30 cellular contexts compared by ENCODE assay signal in genomic region chr6:165478581-165478980, GRCh38.
"Had no signal": no experiment of that assay in that cellular context is flagged by ENCODE, and none has a peak within 500 bp of the region (broad histone marks: within the 10 kb centered on the region; RNA-seq: fewer than 3 reads in every experiment).

No MANE protein-coding gene starts in this region.

- H3K4me1 Mint-ChIP-seq: naive thymus-derived CD8-positive, alpha-beta T cell; nephron progenitor cell; neural crest cell; stimulated activated effector memory CD8-positive, alpha-beta T cell treated with anti-CD3 and anti-CD28 coated beads, Interleukin-12 subunit alpha, Interleukin-12 subunit beta, amount 100 ng/mL, for 72 hours; stimulated activated naive B cell treated with anti-CD40 and anti-IgM and Interleukin-4, amounts not matched to agents 10 μg/mL and 1 μg/mL and 100 μg/mL, for 72 hours had no signal

- H3K9me3 ChIP-seq: ovary, psoas muscle, right lobe of liver, sigmoid colon, stomach, thoracic aorta, thyroid gland, tibial nerve, upper lobe of right lung, vagina had no signal

- H3K9me3 Mint-ChIP-seq: natural killer cell treated with Interleukin-12 subunit alpha and Interleukin-12 subunit beta and Interleukin-15 and Interleukin-18, amount 100 ng/mL, for 72 hours; nephron progenitor cell; neural crest cell; stimulated activated naive B cell treated with anti-CD40 and anti-IgM and Interleukin-4, amounts not matched to agents 10 μg/mL and 1 μg/mL and 100 μg/mL, for 72 hours; stimulated activated naive CD8-positive, alpha-beta T cell treated with anti-CD3 and anti-CD28 coated beads, Interleukin-15, Interleukin-2, amounts not matched to agents 100 ng/mL and 50 ng/mL, for 24 hours; type B pancreatic cell had no signal

- H3K27ac Mint-ChIP-seq: naive thymus-derived CD8-positive, alpha-beta T cell; natural killer cell treated with Interleukin-12 subunit alpha and Interleukin-12 subunit beta and Interleukin-15 and Interleukin-18, amount 100 ng/mL, for 72 hours; nephron progenitor cell; progenitor cell of endocrine pancreas; stimulated activated effector memory CD8-positive, alpha-beta T cell treated with anti-CD3 and anti-CD28 coated beads, Interleukin-12 subunit alpha, Interleukin-12 subunit beta, amount 100 ng/mL, for 72 hours; stimulated activated naive B cell treated with anti-CD40 and anti-IgM and Interleukin-4, amounts not matched to agents 10 μg/mL and 1 μg/mL and 100 μg/mL, for 72 hours; stimulated activated naive CD8-positive, alpha-beta T cell treated with anti-CD3 and anti-CD28 coated beads, Interleukin-15, Interleukin-2, amounts not matched to agents 100 ng/mL and 50 ng/mL, for 24 hours; type B pancreatic cell had no signal

- H3K4me1 ChIP-seq: parathyroid adenoma, psoas muscle, right lobe of liver, sigmoid colon, stomach, tibial nerve, upper lobe of right lung, vagina had no signal

- DNase-seq: naive thymus-derived CD8-positive, alpha-beta T cell; nephron progenitor cell; occipital lobe; ovary; posterior cingulate gyrus; psoas muscle; right cardiac atrium; right lobe of liver; sigmoid colon; small intestine; stimulated activated CD4-positive, alpha-beta T cell treated with anti-CD3 and anti-CD28 coated beads, Interleukin-15, amount 100 ng/mL, for 24 hours; stimulated activated CD4-positive, alpha-beta T cell treated with anti-CD3 and anti-CD28 coated beads, Interleukin-2, amount 100 ng/mL, for 24 hours; stimulated activated CD4-positive, alpha-beta T cell treated with anti-CD3 and anti-CD28 coated beads, Interleukin-2, amount 100 ng/mL, for 48 hours; stimulated activated CD4-positive, alpha-beta T cell treated with anti-CD3 and anti-CD28 coated beads, Interleukin-4, amount 100 ng/mL, for 24 hours; stimulated activated naive B cell treated with anti-CD40 and anti-IgM and Interleukin-4, amounts not matched to agents 10 μg/mL and 1 μg/mL and 100 μg/mL, for 72 hours; stimulated activated naive CD4-positive, alpha-beta T cell treated with Interleukin-2 at 50 U/mL for 16 hours; stomach; thyroid gland; upper lobe of right lung had no signal

- H3K36me3 ChIP-seq: ovary, right lobe of liver, sigmoid colon, stomach, thoracic aorta, thyroid gland, tibial nerve, upper lobe of right lung, vagina had no signal

- H2AFZ ChIP-seq: parathyroid adenoma had no signal

- H3K79me2 ChIP-seq: parathyroid adenoma had no signal

- H3K4me3 ChIP-seq: ovary, psoas muscle, right lobe of liver, sigmoid colon, stomach, thoracic aorta, thyroid gland, tibial nerve, upper lobe of right lung, vagina had no signal

- H3K27me3 ChIP-seq: right lobe of liver, sigmoid colon, stomach, thyroid gland, tibial nerve, upper lobe of right lung, vagina had no signal

- H3K27me3 Mint-ChIP-seq: naive thymus-derived CD8-positive, alpha-beta T cell; natural killer cell treated with Interleukin-12 subunit alpha and Interleukin-12 subunit beta and Interleukin-15 and Interleukin-18, amount 100 ng/mL, for 72 hours; progenitor cell of endocrine pancreas; stimulated activated naive B cell treated with anti-CD40 and anti-IgM and Interleukin-4, amounts not matched to agents 10 μg/mL and 1 μg/mL and 100 μg/mL, for 72 hours; stimulated activated naive CD8-positive, alpha-beta T cell treated with anti-CD3 and anti-CD28 coated beads, Interleukin-15, Interleukin-2, amounts not matched to agents 100 ng/mL and 50 ng/mL, for 24 hours; type B pancreatic cell had no signal

- H3K27ac ChIP-seq: ovary, parathyroid adenoma, psoas muscle, right lobe of liver, sigmoid colon, stomach, thoracic aorta, thyroid gland, tibial nerve, upper lobe of right lung, vagina had no signal

- H3K36me3 Mint-ChIP-seq: naive thymus-derived CD8-positive, alpha-beta T cell; natural killer cell treated with Interleukin-12 subunit alpha and Interleukin-12 subunit beta and Interleukin-15 and Interleukin-18, amount 100 ng/mL, for 72 hours; stimulated activated effector memory CD8-positive, alpha-beta T cell treated with anti-CD3 and anti-CD28 coated beads, Interleukin-12 subunit alpha, Interleukin-12 subunit beta, amount 100 ng/mL, for 72 hours; stimulated activated naive B cell treated with anti-CD40 and anti-IgM and Interleukin-4, amounts not matched to agents 10 μg/mL and 1 μg/mL and 100 μg/mL, for 72 hours; type B pancreatic cell had no signal

- H3K4me3 Mint-ChIP-seq: naive thymus-derived CD8-positive, alpha-beta T cell; natural killer cell treated with Interleukin-12 subunit alpha and Interleukin-12 subunit beta and Interleukin-15 and Interleukin-18, amount 100 ng/mL, for 72 hours; nephron progenitor cell; neural crest cell; stimulated activated effector memory CD8-positive, alpha-beta T cell treated with anti-CD3 and anti-CD28 coated beads, Interleukin-12 subunit alpha, Interleukin-12 subunit beta, amount 100 ng/mL, for 72 hours; stimulated activated naive B cell treated with anti-CD40 and anti-IgM and Interleukin-4, amounts not matched to agents 10 μg/mL and 1 μg/mL and 100 μg/mL, for 72 hours; stimulated activated naive CD8-positive, alpha-beta T cell treated with anti-CD3 and anti-CD28 coated beads, Interleukin-15, Interleukin-2, amounts not matched to agents 100 ng/mL and 50 ng/mL, for 24 hours; type B pancreatic cell had no signal

- H3K9ac ChIP-seq: parathyroid adenoma had no signal

- FAIRE-seq: small intestine, urothelium cell line had no signal

- ATAC-seq: naive thymus-derived CD8-positive, alpha-beta T cell; natural killer cell treated with Interleukin-12 subunit alpha and Interleukin-12 subunit beta and Interleukin-15 and Interleukin-18, amount 100 ng/mL, for 72 hours; psoas muscle; right cardiac atrium; right lobe of liver; stimulated activated effector memory CD8-positive, alpha-beta T cell treated with anti-CD3 and anti-CD28 coated beads, Interleukin-12 subunit alpha, Interleukin-12 subunit beta, amount 100 ng/mL, for 72 hours; stimulated activated naive B cell treated with anti-CD40 and anti-IgM and Interleukin-4, amounts not matched to agents 10 μg/mL and 1 μg/mL and 100 μg/mL, for 72 hours; upper lobe of right lung had no signal
